1 cellular context compared by ENCODE assay signal in the genomic region with DNA sequence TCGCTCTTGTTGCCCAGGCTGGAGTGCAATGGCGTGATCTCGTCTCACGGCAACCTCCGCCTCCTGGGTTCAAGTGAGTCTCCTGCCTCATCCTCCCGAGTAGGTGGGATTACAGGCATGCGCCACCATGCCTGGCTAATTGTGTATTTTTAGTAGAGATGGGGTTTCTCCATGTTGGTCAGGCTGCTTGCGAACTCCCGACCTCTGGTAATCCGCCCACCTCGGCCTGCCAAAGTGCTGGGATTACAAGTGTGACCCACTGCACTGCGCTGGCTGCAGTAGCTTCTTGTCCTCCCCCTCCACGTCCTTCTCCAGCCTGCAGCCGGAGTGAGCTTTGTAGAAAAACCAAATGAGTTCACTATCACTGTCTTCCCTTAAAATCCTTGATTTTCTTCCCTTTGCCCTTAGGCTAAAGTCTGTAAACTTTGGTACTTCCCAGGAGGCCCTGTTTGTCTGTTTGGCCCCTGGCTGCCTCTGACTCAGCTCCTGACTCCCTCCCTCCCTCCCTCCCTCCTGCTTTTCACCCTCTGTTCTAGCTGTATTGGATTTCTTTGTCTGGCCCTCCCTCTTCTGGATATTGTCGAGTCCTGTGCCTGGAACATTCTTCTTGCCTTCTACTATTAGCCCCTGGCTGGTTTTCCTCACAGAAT.
A peak's percentile ranks its signal among the peaks of the same experiment; 100 is the strongest.
TF ChIP-seq lines count a peak whose summit lies in the region.

No MANE protein-coding gene starts in this region.

TF ChIP-seq in HepG2, 621 proteins besides CTCF, POLR2A, EP300 and RAD21 (continued from another document and continues in another):
- TF ChIP-seq RFX3 (CRISPR knock-in tag; IDR thresholded peaks at IDR 0.05) (no peak; the same call in 1 of the 2 replicates), HNRNPUL1 (IDR thresholded peaks at IDR 0.05; ENCODE audit: low read depth, low read length) (no peak), ZNF761 (CRISPR knock-in tag; conservative IDR thresholded peaks at IDR 0.05) (no peak), ZNF660 (CRISPR knock-in tag; IDR thresholded peaks at IDR 0.05; ENCODE audit: borderline replicate concordance, low read depth) (no peak), ZSCAN12 (CRISPR knock-in tag; IDR thresholded peaks at IDR 0.05) (no peak), U2AF2 (IDR thresholded peaks at IDR 0.05; ENCODE audit: low read depth, low read length) (no peak), JDP2 (CRISPR knock-in tag; IDR thresholded peaks at IDR 0.05; ENCODE audit: borderline replicate concordance) (no peak), MIER3 (CRISPR knock-in tag; IDR thresholded peaks at IDR 0.05; ENCODE audit: borderline replicate concordance) (peak; percentile 97), MEIS2 (CRISPR knock-in tag; IDR thresholded peaks at IDR 0.05) (peak; percentile 47; the same call in 1 of the 2 replicates), FLYWCH1 (CRISPR knock-in tag; IDR thresholded peaks at IDR 0.05) (0 out of 2 replicates have a peak, but pooled peaks have one; percentile 46), CHD2 (IDR thresholded peaks at IDR 0.05; ENCODE audit: low read depth, low read length) (peak; percentile 14; the same call in 1 of the 2 replicates), FOXP1 (IDR thresholded peaks at IDR 0.05) (no peak), FOXP1 (CRISPR knock-in tag; IDR thresholded peaks at IDR 0.05) (peak; percentile 84), ZMYM4 (CRISPR knock-in tag; IDR thresholded peaks at IDR 0.05) (peak; percentile 75; the same call in 1 of the 2 replicates), ZNF839 (CRISPR knock-in tag; IDR thresholded peaks at IDR 0.05; ENCODE audit: borderline replicate concordance) (no peak), STAT5B (CRISPR knock-in tag; IDR thresholded peaks at IDR 0.05) (no peak), ZNF282 (IDR thresholded peaks at IDR 0.05; ENCODE audit: partially characterized antibody) (no peak), HNRNPH1 (optimal IDR thresholded peaks at IDR 0.05; ENCODE audit: low read depth, low read length) (no peak), PHF21A (CRISPR knock-in tag; IDR thresholded peaks at IDR 0.05) (peak; percentile 94), ZNF263 (CRISPR knock-in tag; IDR thresholded peaks at IDR 0.05) (no peak; the same call in 1 of the 2 replicates), SMAD1 (CRISPR knock-in tag; IDR thresholded peaks at IDR 0.05; ENCODE audit: borderline replicate concordance, low read depth) (peak; percentile 66; the same call in 1 of the 2 replicates), PAF1 (CRISPR knock-in tag; IDR thresholded peaks at IDR 0.05) (no peak), ZNF251 (CRISPR knock-in tag; IDR thresholded peaks at IDR 0.05) (no peak), NFKBIZ (CRISPR knock-in tag; IDR thresholded peaks at IDR 0.05) (peak; percentile 50; the same call in 1 of the 2 replicates), ZNF44 (CRISPR knock-in tag; IDR thresholded peaks at IDR 0.05) (peak; percentile 82; the same call in 1 of the 2 replicates), RELA (CRISPR knock-in tag; IDR thresholded peaks at IDR 0.05) (no peak), NFYC (CRISPR knock-in tag; IDR thresholded peaks at IDR 0.05) (0 out of 2 replicates have a peak, but pooled peaks have one; percentile 27), GFI1 (CRISPR knock-in tag; IDR thresholded peaks at IDR 0.05; ENCODE audit: borderline replicate concordance) (peak; percentile 94), ZNF7 (CRISPR knock-in tag; IDR thresholded peaks at IDR 0.05) (no peak), ZNF235 (CRISPR knock-in tag; IDR thresholded peaks at IDR 0.05; ENCODE audit: borderline replicate concordance) (no peak), AGO1 (IDR thresholded peaks at IDR 0.05; ENCODE audit: low read depth, low read length, poor library complexity, severe bottlenecking) (no peak), RCOR2 (CRISPR knock-in tag; IDR thresholded peaks at IDR 0.05) (peak; percentile 92)
- TF ChIP-seq, protein P1, sequence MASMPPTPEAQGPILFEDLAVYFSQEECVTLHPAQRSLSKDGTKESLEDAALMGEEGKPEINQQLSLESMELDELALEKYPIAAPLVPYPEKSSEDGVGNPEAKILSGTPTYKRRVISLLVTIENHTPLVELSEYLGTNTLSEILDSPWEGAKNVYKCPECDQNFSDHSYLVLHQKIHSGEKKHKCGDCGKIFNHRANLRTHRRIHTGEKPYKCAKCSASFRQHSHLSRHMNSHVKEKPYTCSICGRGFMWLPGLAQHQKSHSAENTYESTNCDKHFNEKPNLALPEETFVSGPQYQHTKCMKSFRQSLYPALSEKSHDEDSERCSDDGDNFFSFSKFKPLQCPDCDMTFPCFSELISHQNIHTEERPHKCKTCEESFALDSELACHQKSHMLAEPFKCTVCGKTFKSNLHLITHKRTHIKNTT (CRISPR knock-in tag; IDR thresholded peaks at IDR 0.05): no peak
- TF ChIP-seq, protein P2, sequence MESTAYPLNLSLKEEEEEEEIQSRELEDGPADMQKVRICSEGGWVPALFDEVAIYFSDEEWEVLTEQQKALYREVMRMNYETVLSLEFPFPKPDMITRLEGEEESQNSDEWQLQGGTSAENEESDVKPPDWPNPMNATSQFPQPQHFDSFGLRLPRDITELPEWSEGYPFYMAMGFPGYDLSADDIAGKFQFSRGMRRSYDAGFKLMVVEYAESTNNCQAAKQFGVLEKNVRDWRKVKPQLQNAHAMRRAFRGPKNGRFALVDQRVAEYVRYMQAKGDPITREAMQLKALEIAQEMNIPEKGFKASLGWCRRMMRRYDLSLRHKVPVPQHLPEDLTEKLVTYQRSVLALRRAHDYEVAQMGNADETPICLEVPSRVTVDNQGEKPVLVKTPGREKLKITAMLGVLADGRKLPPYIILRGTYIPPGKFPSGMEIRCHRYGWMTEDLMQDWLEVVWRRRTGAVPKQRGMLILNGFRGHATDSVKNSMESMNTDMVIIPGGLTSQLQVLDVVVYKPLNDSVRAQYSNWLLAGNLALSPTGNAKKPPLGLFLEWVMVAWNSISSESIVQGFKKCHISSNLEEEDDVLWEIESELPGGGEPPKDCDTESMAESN (CRISPR knock-in tag; conservative IDR thresholded peaks at IDR 0.05): no peak
- TF ChIP-seq, protein P3, sequence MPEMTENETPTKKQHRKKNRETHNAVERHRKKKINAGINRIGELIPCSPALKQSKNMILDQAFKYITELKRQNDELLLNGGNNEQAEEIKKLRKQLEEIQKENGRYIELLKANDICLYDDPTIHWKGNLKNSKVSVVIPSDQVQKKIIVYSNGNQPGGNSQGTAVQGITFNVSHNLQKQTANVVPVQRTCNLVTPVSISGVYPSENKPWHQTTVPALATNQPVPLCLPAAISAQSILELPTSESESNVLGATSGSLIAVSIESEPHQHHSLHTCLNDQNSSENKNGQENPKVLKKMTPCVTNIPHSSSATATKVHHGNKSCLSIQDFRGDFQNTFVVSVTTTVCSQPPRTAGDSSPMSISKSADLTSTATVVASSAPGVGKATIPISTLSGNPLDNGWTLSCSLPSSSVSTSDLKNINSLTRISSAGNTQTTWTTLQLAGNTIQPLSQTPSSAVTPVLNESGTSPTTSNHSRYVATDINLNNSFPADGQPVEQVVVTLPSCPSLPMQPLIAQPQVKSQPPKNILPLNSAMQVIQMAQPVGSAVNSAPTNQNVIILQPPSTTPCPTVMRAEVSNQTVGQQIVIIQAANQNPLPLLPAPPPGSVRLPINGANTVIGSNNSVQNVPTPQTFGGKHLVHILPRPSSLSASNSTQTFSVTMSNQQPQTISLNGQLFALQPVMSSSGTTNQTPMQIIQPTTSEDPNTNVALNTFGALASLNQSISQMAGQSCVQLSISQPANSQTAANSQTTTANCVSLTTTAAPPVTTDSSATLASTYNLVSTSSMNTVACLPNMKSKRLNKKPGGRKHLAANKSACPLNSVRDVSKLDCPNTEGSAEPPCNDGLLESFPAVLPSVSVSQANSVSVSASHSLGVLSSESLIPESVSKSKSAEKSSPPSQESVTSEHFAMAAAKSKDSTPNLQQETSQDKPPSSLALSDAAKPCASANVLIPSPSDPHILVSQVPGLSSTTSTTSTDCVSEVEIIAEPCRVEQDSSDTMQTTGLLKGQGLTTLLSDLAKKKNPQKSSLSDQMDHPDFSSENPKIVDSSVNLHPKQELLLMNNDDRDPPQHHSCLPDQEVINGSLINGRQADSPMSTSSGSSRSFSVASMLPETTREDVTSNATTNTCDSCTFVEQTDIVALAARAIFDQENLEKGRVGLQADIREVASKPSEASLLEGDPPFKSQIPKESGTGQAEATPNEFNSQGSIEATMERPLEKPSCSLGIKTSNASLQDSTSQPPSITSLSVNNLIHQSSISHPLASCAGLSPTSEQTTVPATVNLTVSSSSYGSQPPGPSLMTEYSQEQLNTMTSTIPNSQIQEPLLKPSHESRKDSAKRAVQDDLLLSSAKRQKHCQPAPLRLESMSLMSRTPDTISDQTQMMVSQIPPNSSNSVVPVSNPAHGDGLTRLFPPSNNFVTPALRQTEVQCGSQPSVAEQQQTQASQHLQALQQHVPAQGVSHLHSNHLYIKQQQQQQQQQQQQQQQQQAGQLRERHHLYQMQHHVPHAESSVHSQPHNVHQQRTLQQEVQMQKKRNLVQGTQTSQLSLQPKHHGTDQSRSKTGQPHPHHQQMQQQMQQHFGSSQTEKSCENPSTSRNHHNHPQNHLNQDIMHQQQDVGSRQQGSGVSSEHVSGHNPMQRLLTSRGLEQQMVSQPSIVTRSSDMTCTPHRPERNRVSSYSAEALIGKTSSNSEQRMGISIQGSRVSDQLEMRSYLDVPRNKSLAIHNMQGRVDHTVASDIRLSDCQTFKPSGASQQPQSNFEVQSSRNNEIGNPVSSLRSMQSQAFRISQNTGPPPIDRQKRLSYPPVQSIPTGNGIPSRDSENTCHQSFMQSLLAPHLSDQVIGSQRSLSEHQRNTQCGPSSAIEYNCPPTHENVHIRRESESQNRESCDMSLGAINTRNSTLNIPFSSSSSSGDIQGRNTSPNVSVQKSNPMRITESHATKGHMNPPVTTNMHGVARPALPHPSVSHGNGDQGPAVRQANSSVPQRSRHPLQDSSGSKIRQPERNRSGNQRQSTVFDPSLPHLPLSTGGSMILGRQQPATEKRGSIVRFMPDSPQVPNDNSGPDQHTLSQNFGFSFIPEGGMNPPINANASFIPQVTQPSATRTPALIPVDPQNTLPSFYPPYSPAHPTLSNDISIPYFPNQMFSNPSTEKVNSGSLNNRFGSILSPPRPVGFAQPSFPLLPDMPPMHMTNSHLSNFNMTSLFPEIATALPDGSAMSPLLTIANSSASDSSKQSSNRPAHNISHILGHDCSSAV (CRISPR knock-in tag; IDR thresholded peaks at IDR 0.05; ENCODE audit: borderline replicate concordance): no peak
- TF ChIP-seq, protein P4, sequence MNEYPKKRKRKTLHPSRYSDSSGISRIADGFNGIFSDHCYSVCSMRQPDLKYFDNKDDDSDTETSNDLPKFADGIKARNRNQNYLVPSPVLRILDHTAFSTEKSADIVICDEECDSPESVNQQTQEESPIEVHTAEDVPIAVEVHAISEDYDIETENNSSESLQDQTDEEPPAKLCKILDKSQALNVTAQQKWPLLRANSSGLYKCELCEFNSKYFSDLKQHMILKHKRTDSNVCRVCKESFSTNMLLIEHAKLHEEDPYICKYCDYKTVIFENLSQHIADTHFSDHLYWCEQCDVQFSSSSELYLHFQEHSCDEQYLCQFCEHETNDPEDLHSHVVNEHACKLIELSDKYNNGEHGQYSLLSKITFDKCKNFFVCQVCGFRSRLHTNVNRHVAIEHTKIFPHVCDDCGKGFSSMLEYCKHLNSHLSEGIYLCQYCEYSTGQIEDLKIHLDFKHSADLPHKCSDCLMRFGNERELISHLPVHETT (CRISPR knock-in tag; conservative IDR thresholded peaks at IDR 0.05): peak; percentile 61; the same call in 1 of the 2 replicates
- TF ChIP-seq, protein P5, sequence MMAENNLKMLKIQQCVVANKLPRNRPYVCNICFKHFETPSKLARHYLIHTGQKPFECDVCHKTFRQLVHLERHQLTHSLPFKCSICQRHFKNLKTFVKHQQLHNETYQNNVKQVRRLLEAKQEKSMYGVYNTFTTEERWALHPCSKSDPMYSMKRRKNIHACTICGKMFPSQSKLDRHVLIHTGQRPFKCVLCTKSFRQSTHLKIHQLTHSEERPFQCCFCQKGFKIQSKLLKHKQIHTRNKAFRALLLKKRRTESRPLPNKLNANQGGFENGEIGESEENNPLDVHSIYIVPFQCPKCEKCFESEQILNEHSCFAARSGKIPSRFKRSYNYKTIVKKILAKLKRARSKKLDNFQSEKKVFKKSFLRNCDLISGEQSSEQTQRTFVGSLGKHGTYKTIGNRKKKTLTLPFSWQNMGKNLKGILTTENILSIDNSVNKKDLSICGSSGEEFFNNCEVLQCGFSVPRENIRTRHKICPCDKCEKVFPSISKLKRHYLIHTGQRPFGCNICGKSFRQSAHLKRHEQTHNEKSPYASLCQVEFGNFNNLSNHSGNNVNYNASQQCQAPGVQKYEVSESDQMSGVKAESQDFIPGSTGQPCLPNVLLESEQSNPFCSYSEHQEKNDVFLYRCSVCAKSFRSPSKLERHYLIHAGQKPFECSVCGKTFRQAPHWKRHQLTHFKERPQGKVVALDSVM (CRISPR knock-in tag; IDR thresholded peaks at IDR 0.05): peak; percentile 49; the same call in 1 of the 2 replicates
- TF ChIP-seq, protein P6, sequence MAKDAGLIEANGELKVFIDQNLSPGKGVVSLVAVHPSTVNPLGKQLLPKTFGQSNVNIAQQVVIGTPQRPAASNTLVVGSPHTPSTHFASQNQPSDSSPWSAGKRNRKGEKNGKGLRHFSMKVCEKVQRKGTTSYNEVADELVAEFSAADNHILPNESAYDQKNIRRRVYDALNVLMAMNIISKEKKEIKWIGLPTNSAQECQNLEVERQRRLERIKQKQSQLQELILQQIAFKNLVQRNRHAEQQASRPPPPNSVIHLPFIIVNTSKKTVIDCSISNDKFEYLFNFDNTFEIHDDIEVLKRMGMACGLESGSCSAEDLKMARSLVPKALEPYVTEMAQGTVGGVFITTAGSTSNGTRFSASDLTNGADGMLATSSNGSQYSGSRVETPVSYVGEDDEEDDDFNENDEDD (CRISPR knock-in tag; IDR thresholded peaks at IDR 0.05; ENCODE audit: borderline replicate concordance): no peak
- TF ChIP-seq, protein P7, sequence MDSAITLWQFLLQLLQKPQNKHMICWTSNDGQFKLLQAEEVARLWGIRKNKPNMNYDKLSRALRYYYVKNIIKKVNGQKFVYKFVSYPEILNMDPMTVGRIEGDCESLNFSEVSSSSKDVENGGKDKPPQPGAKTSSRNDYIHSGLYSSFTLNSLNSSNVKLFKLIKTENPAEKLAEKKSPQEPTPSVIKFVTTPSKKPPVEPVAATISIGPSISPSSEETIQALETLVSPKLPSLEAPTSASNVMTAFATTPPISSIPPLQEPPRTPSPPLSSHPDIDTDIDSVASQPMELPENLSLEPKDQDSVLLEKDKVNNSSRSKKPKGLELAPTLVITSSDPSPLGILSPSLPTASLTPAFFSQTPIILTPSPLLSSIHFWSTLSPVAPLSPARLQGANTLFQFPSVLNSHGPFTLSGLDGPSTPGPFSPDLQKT (CRISPR knock-in tag; IDR thresholded peaks at IDR 0.05; ENCODE audit: borderline replicate concordance): no peak
